ENCODE assay signal across 1 cellular context in the genomic region with DNA sequence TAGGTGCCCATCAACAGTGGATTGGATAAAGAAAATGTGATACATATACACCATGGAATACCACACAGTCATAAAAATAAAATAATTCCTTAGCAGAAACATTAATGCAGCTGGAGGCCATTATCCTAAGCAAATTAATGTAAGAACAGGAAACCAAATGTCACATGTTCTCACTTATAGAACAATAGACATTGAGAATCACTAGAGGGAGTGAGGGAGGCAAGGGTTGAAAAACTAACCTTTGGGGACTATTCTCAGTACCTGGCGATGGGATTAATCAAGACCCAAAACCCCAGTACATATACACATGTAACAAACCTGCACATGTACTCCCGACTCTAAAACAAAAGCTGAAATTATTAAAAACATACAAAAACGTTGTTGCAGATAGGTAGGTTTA.
TF ChIP-seq lines count a peak whose summit lies in the region.

No MANE protein-coding gene starts in this region.

TF ChIP-seq in H1, 55 proteins besides CTCF, POLR2A, EP300 and RAD21:
- no peak for TF ChIP-seq CHD2 (IDR thresholded peaks at IDR 0.05; ENCODE audit: low read length)
- no peak for TF ChIP-seq CBX8 (IDR thresholded peaks at IDR 0.05; ENCODE audit: borderline replicate concordance, low read depth, low read length)
- TF ChIP-seq ASH2L (IDR thresholded peaks at IDR 0.05; ENCODE audit: low read length): no peak
- TF ChIP-seq YY1 (IDR thresholded peaks at IDR 0.05; ENCODE audit: low read depth, low read length): no peak
- TF ChIP-seq TBP (IDR thresholded peaks at IDR 0.05; ENCODE audit: low read depth, low read length): no peak
- no peak for TF ChIP-seq PHF8 (conservative IDR thresholded peaks at IDR 0.05; ENCODE audit: low read depth, low read length)
- TF ChIP-seq NRF1 (IDR thresholded peaks at IDR 0.05; ENCODE audit: low read depth, low read length): no peak
- TF ChIP-seq SIN3A (conservative IDR thresholded peaks at IDR 0.05 in 1 of 2, IDR thresholded peaks at IDR 0.05 in 1 of 2; ENCODE audit: low read depth in 1 of 2, low read length in 2 of 2): no peak
- no peak for TF ChIP-seq EZH2 (IDR thresholded peaks at IDR 0.05; ENCODE audit: low read depth, low read length, severe bottlenecking)
- no peak for TF ChIP-seq EGR1 (IDR thresholded peaks at IDR 0.05; ENCODE audit: borderline replicate concordance, low read depth, low read length)
- no peak for TF ChIP-seq TCF12 (IDR thresholded peaks at IDR 0.05; ENCODE audit: low read depth, low read length)
- TF ChIP-seq CTBP2 (IDR thresholded peaks at IDR 0.05; ENCODE audit: borderline replicate concordance, insufficient read depth, insufficient read length, low read length): no peak
- no peak for TF ChIP-seq KDM1A (IDR thresholded peaks at IDR 0.05; ENCODE audit: borderline replicate concordance, low read length)
- TF ChIP-seq FOSL1 (IDR thresholded peaks at IDR 0.05; ENCODE audit: insufficient read depth, low read depth, low read length): no peak
- no peak for TF ChIP-seq JUN (IDR thresholded peaks at IDR 0.05; ENCODE audit: low read depth, low read length)
- TF ChIP-seq BRCA1 (IDR thresholded peaks at IDR 0.05; ENCODE audit: low read depth, low read length): no peak
- TF ChIP-seq SIRT6 (IDR thresholded peaks at IDR 0.05; ENCODE audit: low read length): no peak
- no peak for TF ChIP-seq RFX5 (IDR thresholded peaks at IDR 0.05; ENCODE audit: borderline replicate concordance, low read depth, low read length)
- TF ChIP-seq TEAD4 (IDR thresholded peaks at IDR 0.05; ENCODE audit: low read depth, low read length): no peak
TF ChIP-seq in H1: peak in this region for 0.
